Comparison of ENCODE assay signal across 17 cellular contexts in genomic region chr1:116340506-116341240, GRCh38.
"Had no signal": no experiment of that assay in that cellular context is flagged by ENCODE, and none has a peak within 500 bp of the region (broad histone marks: within the 10 kb centered on the region; RNA-seq: fewer than 3 reads in every experiment).

No MANE protein-coding gene starts in this region.

- H3K27me3 Mint-ChIP-seq: activated CD4-positive, alpha-beta memory T cell treated with anti-CD3 and anti-CD28 coated beads for 36 hours; stimulated activated naive CD8-positive, alpha-beta T cell treated with anti-CD3 and anti-CD28 coated beads, Interleukin-15, Interleukin-2, amounts not matched to agents 100 ng/mL and 50 ng/mL, for 24 hours had no signal

- H3K4me3 ChIP-seq: colonic mucosa, left lung, testis, vagina had no signal

- H3K27me3 ChIP-seq: colonic mucosa, left lung, testis, vagina had no signal

- DNase-seq: activated CD4-positive, alpha-beta memory T cell treated with anti-CD3 and anti-CD28 coated beads for 36 hours; activated CD4-positive, CD25-positive, alpha-beta regulatory T cell treated with anti-CD3 and anti-CD28 coated beads, Interleukin-2, amount 50 U/mL, for 72 hours; activated naive CD4-positive, alpha-beta T cell; activated T-cell treated with anti-CD3 and anti-CD28 coated beads, Interleukin-2, amount 50 U/mL, for 72 hours; caudate nucleus; colonic mucosa; hypothalamus; immature natural killer cell; left lung; mesendoderm; nephron progenitor cell; stimulated activated CD4-positive, alpha-beta T cell treated with anti-CD3 and anti-CD28 coated beads, Interleukin-4, amount 100 ng/mL, for 1 hour; stimulated activated CD8-positive, alpha-beta memory T cell treated with anti-CD3 and anti-CD28 coated beads, Interleukin-4, amount 100 ng/mL, for 48 hours; SW 1271; testis had no signal

- H3K4me1 Mint-ChIP-seq: immature natural killer cell had no signal

- H3K36me3 ChIP-seq: colonic mucosa, left lung, vagina had no signal

- H3K4me1 ChIP-seq: left lung, testis, vagina had no signal

- H3K9me3 ChIP-seq: colonic mucosa, left lung, testis, vagina had no signal

- ATAC-seq: left lung had no signal

- H3K27ac Mint-ChIP-seq: activated CD4-positive, alpha-beta memory T cell treated with anti-CD3 and anti-CD28 coated beads for 36 hours; activated T-cell treated with anti-CD3 and anti-CD28 coated beads, Interleukin-2, amount 50 U/mL, for 72 hours; immature natural killer cell; nephron progenitor cell; stimulated activated naive CD8-positive, alpha-beta T cell treated with anti-CD3 and anti-CD28 coated beads, Interleukin-15, Interleukin-2, amounts not matched to agents 100 ng/mL and 50 ng/mL, for 24 hours had no signal

- H3K27ac ChIP-seq: colonic mucosa, left lung, testis, vagina had no signal

- H3K9me3 Mint-ChIP-seq: activated CD4-positive, alpha-beta memory T cell treated with anti-CD3 and anti-CD28 coated beads for 36 hours; activated T-cell treated with anti-CD3 and anti-CD28 coated beads, Interleukin-2, amount 50 U/mL, for 72 hours; immature natural killer cell; stimulated activated naive CD8-positive, alpha-beta T cell treated with anti-CD3 and anti-CD28 coated beads, Interleukin-15, Interleukin-2, amounts not matched to agents 100 ng/mL and 50 ng/mL, for 24 hours had no signal

- H3K36me3 Mint-ChIP-seq: activated CD4-positive, alpha-beta memory T cell treated with anti-CD3 and anti-CD28 coated beads for 36 hours had no signal

- H3K4me3 Mint-ChIP-seq: activated CD4-positive, alpha-beta memory T cell treated with anti-CD3 and anti-CD28 coated beads for 36 hours; activated T-cell treated with anti-CD3 and anti-CD28 coated beads, Interleukin-2, amount 50 U/mL, for 72 hours; immature natural killer cell; nephron progenitor cell; stimulated activated naive CD8-positive, alpha-beta T cell treated with anti-CD3 and anti-CD28 coated beads, Interleukin-15, Interleukin-2, amounts not matched to agents 100 ng/mL and 50 ng/mL, for 24 hours had no signal
